Comparison of ENCODE assay signal across 1 cellular context in genomic region chr3:9204253-9205005, GRCh38.
TF ChIP-seq lines count a peak whose summit lies in the region.

No MANE protein-coding gene starts in this region.

TF ChIP-seq in HepG2, 621 proteins besides CTCF, POLR2A, EP300 and RAD21 (continued from another document and continues in another):
- peak; percentile 79; the same call in 1 of the 2 replicates for TF ChIP-seq HNF4G (IDR thresholded peaks at IDR 0.05; ENCODE audit: borderline replicate concordance, low read depth, low read length)
- TF ChIP-seq HNF4G (CRISPR knock-in tag; IDR thresholded peaks at IDR 0.05; ENCODE audit: borderline replicate concordance, low read depth), result peak; percentile 89; the same call in 1 of the 2 replicates
- no peak for TF ChIP-seq ZNF333 (CRISPR knock-in tag; IDR thresholded peaks at IDR 0.05; ENCODE audit: borderline replicate concordance)
- TF ChIP-seq ZNF230 (CRISPR knock-in tag; IDR thresholded peaks at IDR 0.05), result no peak
- peak; percentile 48; the same call in 1 of the 2 replicates for TF ChIP-seq ZNF609 (CRISPR knock-in tag; IDR thresholded peaks at IDR 0.05; ENCODE audit: borderline replicate concordance)
- no peak for TF ChIP-seq IRF2 (CRISPR knock-in tag; IDR thresholded peaks at IDR 0.05)
- TF ChIP-seq DNMT1 (CRISPR knock-in tag; IDR thresholded peaks at IDR 0.05), result no peak
- TF ChIP-seq NCOA5 (CRISPR knock-in tag; IDR thresholded peaks at IDR 0.05), result no peak
- TF ChIP-seq, protein P1, sequence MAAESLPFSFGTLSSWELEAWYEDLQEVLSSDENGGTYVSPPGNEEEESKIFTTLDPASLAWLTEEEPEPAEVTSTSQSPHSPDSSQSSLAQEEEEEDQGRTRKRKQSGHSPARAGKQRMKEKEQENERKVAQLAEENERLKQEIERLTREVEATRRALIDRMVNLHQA (CRISPR knock-in tag; IDR thresholded peaks at IDR 0.05), result no peak
- TF ChIP-seq ZNF44 (CRISPR knock-in tag; IDR thresholded peaks at IDR 0.05), result no peak
- peak; percentile 13; the same call in 1 of the 2 replicates for TF ChIP-seq FOSL2 (CRISPR knock-in tag; IDR thresholded peaks at IDR 0.05)
- TF ChIP-seq KAT2B (IDR thresholded peaks at IDR 0.05; ENCODE audit: borderline replicate concordance, low read depth, low read length), result no peak
- TF ChIP-seq GPN1 (CRISPR knock-in tag; IDR thresholded peaks at IDR 0.05; ENCODE audit: borderline replicate concordance), result no peak
- TF ChIP-seq ZNF441 (CRISPR knock-in tag; IDR thresholded peaks at IDR 0.05; ENCODE audit: borderline replicate concordance), result peak; percentile 35; the same call in 1 of the 2 replicates
- no peak for TF ChIP-seq TEAD2 (CRISPR knock-in tag; IDR thresholded peaks at IDR 0.05)
- TF ChIP-seq, protein P2, sequence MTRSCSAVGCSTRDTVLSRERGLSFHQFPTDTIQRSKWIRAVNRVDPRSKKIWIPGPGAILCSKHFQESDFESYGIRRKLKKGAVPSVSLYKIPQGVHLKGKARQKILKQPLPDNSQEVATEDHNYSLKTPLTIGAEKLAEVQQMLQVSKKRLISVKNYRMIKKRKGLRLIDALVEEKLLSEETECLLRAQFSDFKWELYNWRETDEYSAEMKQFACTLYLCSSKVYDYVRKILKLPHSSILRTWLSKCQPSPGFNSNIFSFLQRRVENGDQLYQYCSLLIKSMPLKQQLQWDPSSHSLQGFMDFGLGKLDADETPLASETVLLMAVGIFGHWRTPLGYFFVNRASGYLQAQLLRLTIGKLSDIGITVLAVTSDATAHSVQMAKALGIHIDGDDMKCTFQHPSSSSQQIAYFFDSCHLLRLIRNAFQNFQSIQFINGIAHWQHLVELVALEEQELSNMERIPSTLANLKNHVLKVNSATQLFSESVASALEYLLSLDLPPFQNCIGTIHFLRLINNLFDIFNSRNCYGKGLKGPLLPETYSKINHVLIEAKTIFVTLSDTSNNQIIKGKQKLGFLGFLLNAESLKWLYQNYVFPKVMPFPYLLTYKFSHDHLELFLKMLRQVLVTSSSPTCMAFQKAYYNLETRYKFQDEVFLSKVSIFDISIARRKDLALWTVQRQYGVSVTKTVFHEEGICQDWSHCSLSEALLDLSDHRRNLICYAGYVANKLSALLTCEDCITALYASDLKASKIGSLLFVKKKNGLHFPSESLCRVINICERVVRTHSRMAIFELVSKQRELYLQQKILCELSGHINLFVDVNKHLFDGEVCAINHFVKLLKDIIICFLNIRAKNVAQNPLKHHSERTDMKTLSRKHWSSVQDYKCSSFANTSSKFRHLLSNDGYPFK (CRISPR knock-in tag; IDR thresholded peaks at IDR 0.05; ENCODE audit: borderline replicate concordance), result peak; percentile 44; the same call in 1 of the 2 replicates
- no peak for TF ChIP-seq CHCHD3 (CRISPR knock-in tag; IDR thresholded peaks at IDR 0.05)
- TF ChIP-seq CHD4 (IDR thresholded peaks at IDR 0.05; ENCODE audit: borderline replicate concordance, low read length), result no peak
- TF ChIP-seq GLI4 (CRISPR knock-in tag; IDR thresholded peaks at IDR 0.05; ENCODE audit: borderline replicate concordance), result no peak
- TF ChIP-seq ZKSCAN8 (CRISPR knock-in tag; IDR thresholded peaks at IDR 0.05; ENCODE audit: borderline replicate concordance), result no peak
- TF ChIP-seq ZNF547 (CRISPR knock-in tag; IDR thresholded peaks at IDR 0.05), result no peak
- no peak for TF ChIP-seq ZNF180 (CRISPR knock-in tag; IDR thresholded peaks at IDR 0.05; ENCODE audit: borderline replicate concordance, low read depth)
- TF ChIP-seq, protein P3, sequence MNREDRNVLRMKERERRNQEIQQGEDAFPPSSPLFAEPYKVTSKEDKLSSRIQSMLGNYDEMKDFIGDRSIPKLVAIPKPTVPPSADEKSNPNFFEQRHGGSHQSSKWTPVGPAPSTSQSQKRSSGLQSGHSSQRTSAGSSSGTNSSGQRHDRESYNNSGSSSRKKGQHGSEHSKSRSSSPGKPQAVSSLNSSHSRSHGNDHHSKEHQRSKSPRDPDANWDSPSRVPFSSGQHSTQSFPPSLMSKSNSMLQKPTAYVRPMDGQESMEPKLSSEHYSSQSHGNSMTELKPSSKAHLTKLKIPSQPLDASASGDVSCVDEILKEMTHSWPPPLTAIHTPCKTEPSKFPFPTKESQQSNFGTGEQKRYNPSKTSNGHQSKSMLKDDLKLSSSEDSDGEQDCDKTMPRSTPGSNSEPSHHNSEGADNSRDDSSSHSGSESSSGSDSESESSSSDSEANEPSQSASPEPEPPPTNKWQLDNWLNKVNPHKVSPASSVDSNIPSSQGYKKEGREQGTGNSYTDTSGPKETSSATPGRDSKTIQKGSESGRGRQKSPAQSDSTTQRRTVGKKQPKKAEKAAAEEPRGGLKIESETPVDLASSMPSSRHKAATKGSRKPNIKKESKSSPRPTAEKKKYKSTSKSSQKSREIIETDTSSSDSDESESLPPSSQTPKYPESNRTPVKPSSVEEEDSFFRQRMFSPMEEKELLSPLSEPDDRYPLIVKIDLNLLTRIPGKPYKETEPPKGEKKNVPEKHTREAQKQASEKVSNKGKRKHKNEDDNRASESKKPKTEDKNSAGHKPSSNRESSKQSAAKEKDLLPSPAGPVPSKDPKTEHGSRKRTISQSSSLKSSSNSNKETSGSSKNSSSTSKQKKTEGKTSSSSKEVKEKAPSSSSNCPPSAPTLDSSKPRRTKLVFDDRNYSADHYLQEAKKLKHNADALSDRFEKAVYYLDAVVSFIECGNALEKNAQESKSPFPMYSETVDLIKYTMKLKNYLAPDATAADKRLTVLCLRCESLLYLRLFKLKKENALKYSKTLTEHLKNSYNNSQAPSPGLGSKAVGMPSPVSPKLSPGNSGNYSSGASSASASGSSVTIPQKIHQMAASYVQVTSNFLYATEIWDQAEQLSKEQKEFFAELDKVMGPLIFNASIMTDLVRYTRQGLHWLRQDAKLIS (CRISPR knock-in tag; IDR thresholded peaks at IDR 0.05), result no peak
- TF ChIP-seq ZNF570 (CRISPR knock-in tag; IDR thresholded peaks at IDR 0.05; ENCODE audit: borderline replicate concordance), result no peak
- TF ChIP-seq AKAP8 (CRISPR knock-in tag; IDR thresholded peaks at IDR 0.05), result no peak
- no peak for TF ChIP-seq RNF219 (CRISPR knock-in tag; IDR thresholded peaks at IDR 0.05)
- TF ChIP-seq ZMAT3 (CRISPR knock-in tag; conservative IDR thresholded peaks at IDR 0.05), result no peak
- TF ChIP-seq ARID5B (CRISPR knock-in tag; IDR thresholded peaks at IDR 0.05), result peak; percentile 89
- 0 out of 2 replicates have a peak, but pooled peaks have one; percentile 57 for TF ChIP-seq MXD1 (CRISPR knock-in tag; IDR thresholded peaks at IDR 0.05)
- 0 out of 2 replicates have a peak, but pooled peaks have one; percentile 30 for TF ChIP-seq HOXA5 (CRISPR knock-in tag; IDR thresholded peaks at IDR 0.05)
- no peak for TF ChIP-seq ZNF816 (CRISPR knock-in tag; IDR thresholded peaks at IDR 0.05; ENCODE audit: borderline replicate concordance)
- no peak for TF ChIP-seq ZNF704 (CRISPR knock-in tag; IDR thresholded peaks at IDR 0.05; ENCODE audit: borderline replicate concordance)
- TF ChIP-seq ADNP (CRISPR knock-in tag; IDR thresholded peaks at IDR 0.05), result no peak
- TF ChIP-seq, protein P4, sequence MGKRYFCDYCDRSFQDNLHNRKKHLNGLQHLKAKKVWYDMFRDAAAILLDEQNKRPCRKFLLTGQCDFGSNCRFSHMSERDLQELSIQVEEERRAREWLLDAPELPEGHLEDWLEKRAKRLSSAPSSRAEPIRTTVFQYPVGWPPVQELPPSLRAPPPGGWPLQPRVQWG (CRISPR knock-in tag; IDR thresholded peaks at IDR 0.05; ENCODE audit: borderline replicate concordance, low read depth), result no peak
